ENCODE assay signal across 7 cellular contexts in genomic region chr3:187025656-187026320, GRCh38.
A peak's percentile ranks its signal among the peaks of the same experiment; 100 is the strongest.
DNase-seq lines count a peak whose midpoint lies in the region; ATAC-seq and TF ChIP-seq lines count a peak whose summit lies in the region.

No MANE protein-coding gene starts in this region.

- POLR2A ChIA-PET in GM10248 (lab: Yijun Ruan, JAX), result interaction anchor here (1.1 to 2.8 kb wide), 5 partner anchors 9 to 242 kb away, joined by 3 to 12 read pairs (median 4); no protein-coding TSS in a partner anchor

- H3K9me3 Mint-ChIP-seq in IgD-negative memory B cell, result no peaks in the 10 kb centered on the region
- peaks cover 13% of the 10 kb centered on the region for H3K9me3 Mint-ChIP-seq in activated naive CD8-positive, alpha-beta T cell treated with anti-CD3 and anti-CD28 coated beads for 36 hours
- H3K9me3 Mint-ChIP-seq in stimulated activated naive CD8-positive, alpha-beta T cell treated with anti-CD3 and anti-CD28 coated beads, Interleukin-15, Interleukin-2, amounts not matched to agents 100 ng/mL and 50 ng/mL, for 24 hours, result peaks cover 10% of the 10 kb centered on the region

- H3K27ac Mint-ChIP-seq in IgD-negative memory B cell, result peak overlapping the region; percentile 88 to 96 (median 94)
- H3K27ac Mint-ChIP-seq in activated naive CD8-positive, alpha-beta T cell treated with anti-CD3 and anti-CD28 coated beads for 36 hours, result peak overlapping the region; percentile 99
- peak overlapping the region; percentile 96 for H3K27ac Mint-ChIP-seq in stimulated activated naive CD8-positive, alpha-beta T cell treated with anti-CD3 and anti-CD28 coated beads, Interleukin-15, Interleukin-2, amounts not matched to agents 100 ng/mL and 50 ng/mL, for 24 hours

- peaks cover 5% of the 10 kb centered on the region for H3K36me3 Mint-ChIP-seq in IgD-negative memory B cell
- peaks cover 49% of the 10 kb centered on the region for H3K36me3 Mint-ChIP-seq in activated naive CD8-positive, alpha-beta T cell treated with anti-CD3 and anti-CD28 coated beads for 36 hours
- peaks cover 46% of the 10 kb centered on the region for H3K36me3 Mint-ChIP-seq in stimulated activated naive CD8-positive, alpha-beta T cell treated with anti-CD3 and anti-CD28 coated beads, Interleukin-15, Interleukin-2, amounts not matched to agents 100 ng/mL and 50 ng/mL, for 24 hours (ENCODE audit: low read depth)

- peak overlapping the region; percentile 86 to 92 (median 88) for H3K4me3 Mint-ChIP-seq in IgD-negative memory B cell
- H3K4me3 Mint-ChIP-seq in activated naive CD8-positive, alpha-beta T cell treated with anti-CD3 and anti-CD28 coated beads for 36 hours, result peak overlapping the region; percentile 85
- peak overlapping the region; percentile 89 for H3K4me3 Mint-ChIP-seq in stimulated activated naive CD8-positive, alpha-beta T cell treated with anti-CD3 and anti-CD28 coated beads, Interleukin-15, Interleukin-2, amounts not matched to agents 100 ng/mL and 50 ng/mL, for 24 hours

- peaks cover 61 to 65% (median 64%) of the 10 kb centered on the region in 3 donors for H3K4me1 Mint-ChIP-seq in IgD-negative memory B cell
- peaks cover 48% of the 10 kb centered on the region for H3K4me1 Mint-ChIP-seq in activated naive CD8-positive, alpha-beta T cell treated with anti-CD3 and anti-CD28 coated beads for 36 hours
- peaks cover 80% of the 10 kb centered on the region for H3K4me1 Mint-ChIP-seq in stimulated activated naive CD8-positive, alpha-beta T cell treated with anti-CD3 and anti-CD28 coated beads, Interleukin-15, Interleukin-2, amounts not matched to agents 100 ng/mL and 50 ng/mL, for 24 hours (ENCODE audit: low read depth)

- H3K27me3 Mint-ChIP-seq in IgD-negative memory B cell, result peaks cover 1% of the 10 kb centered on the region
- H3K27me3 Mint-ChIP-seq in activated naive CD8-positive, alpha-beta T cell treated with anti-CD3 and anti-CD28 coated beads for 36 hours, result no peaks in the 10 kb centered on the region
- no peaks in the 10 kb centered on the region for H3K27me3 Mint-ChIP-seq in stimulated activated naive CD8-positive, alpha-beta T cell treated with anti-CD3 and anti-CD28 coated beads, Interleukin-15, Interleukin-2, amounts not matched to agents 100 ng/mL and 50 ng/mL, for 24 hours

- CTCF ChIA-PET in GM10248 (lab: Yijun Ruan, JAX), result interaction anchor here (0.8 to 3.5 kb wide), 12 partner anchors 9 to 177 kb away, joined by 3 to 17 read pairs (median 4); no protein-coding TSS in a partner anchor

- peak; percentile 20 for ATAC-seq in GM21390 (IDR thresholded peaks at IDR 0.05; ENCODE audit: unreplicated experiment)

- DNase-seq in activated naive CD8-positive, alpha-beta T cell treated with anti-CD3 and anti-CD28 coated beads for 36 hours, result no peak
- no peak for DNase-seq in UCSD-AML1 (lab: John Stamatoyannopoulos, UW; ENCODE audit: unreplicated experiment)
- DNase-seq in GM10248 (ENCODE audit: extremely low spot score), result no peak
- DNase-seq in MV-4-11 (lab: John Stamatoyannopoulos, UW), result no peak

- TF ChIP-seq CTCF in GM10248 (IDR thresholded peaks at IDR 0.05; ENCODE audit: control extremely low read depth, extremely low read depth, low read depth, missing control alignments), result no peak
